ENCODE assay signal across 1 cellular context in genomic region chr5:72515211-72515610, GRCh38.
TF ChIP-seq lines count a peak whose summit lies in the region.

No MANE protein-coding gene starts in this region.

TF ChIP-seq in H1, 55 proteins besides CTCF, POLR2A, EP300 and RAD21:
- TF ChIP-seq SUZ12 (IDR thresholded peaks at IDR 0.05; ENCODE audit: low read length) (no peak), ASH2L (IDR thresholded peaks at IDR 0.05; ENCODE audit: low read length) (no peak), KDM1A (IDR thresholded peaks at IDR 0.05; ENCODE audit: borderline replicate concordance, low read length) (no peak), KDM5A (IDR thresholded peaks at IDR 0.05; ENCODE audit: low read length) (no peak), SRF (IDR thresholded peaks at IDR 0.05; ENCODE audit: low read depth, low read length) (no peak), SIRT6 (IDR thresholded peaks at IDR 0.05; ENCODE audit: low read length) (no peak), HDAC2 (IDR thresholded peaks at IDR 0.05; ENCODE audit: borderline replicate concordance in 1 of 2, low read depth in 2 of 2, low read length in 2 of 2) (no peak), CHD2 (IDR thresholded peaks at IDR 0.05; ENCODE audit: low read length) (no peak), SAP30 (IDR thresholded peaks at IDR 0.05; ENCODE audit: insufficient read depth, insufficient replicate concordance, low read length) (no peak), ATF3 (IDR thresholded peaks at IDR 0.05; ENCODE audit: insufficient read depth, low read depth, low read length) (no peak), GTF2F1 (IDR thresholded peaks at IDR 0.05; ENCODE audit: borderline replicate concordance, low read depth, low read length) (no peak)
